Comparison of ENCODE assay signal across 8 cellular contexts in genomic region chr4:16897991-16898827, GRCh38. TPM values are rescaled to one million over a fixed set of nuclear protein-coding genes. Genes with fewer than 3 reads are reported as not detected.
DNase-seq lines count a peak whose midpoint lies in the region; ATAC-seq, FAIRE-seq and TF ChIP-seq lines count a peak whose summit lies in the region.

TSS of gene LDB2 (minus strand) at chr4:16898645.

- H3K27ac ChIP-seq in HUES48 (ENCODE audit: low read depth, low read length) = peak within 1 kb of the TSS; percentile 82

- H3K4me3 ChIP-seq in HUES48 (ENCODE audit: low read depth, low read length) = peak within 1 kb of the TSS; percentile 89

- peak within 1 kb of the TSS; percentile 52 for H3K9ac ChIP-seq in HUES48 (ENCODE audit: low read depth, low read length)

- no peaks in the 10 kb centered on the region for H3K27me3 ChIP-seq in HUES48 (ENCODE audit: control insufficient read depth, insufficient read depth, low read length)

- H3K4me1 ChIP-seq in HUES48 (ENCODE audit: control insufficient read depth, insufficient read depth, low read length) = peaks cover 63% of the 10 kb centered on the region

- H3K9me3 ChIP-seq in HUES48 (ENCODE audit: control insufficient read depth, insufficient read depth, low read length) = no peaks in the 10 kb centered on the region

- peak; percentile 89 to 91 for DNase-seq in dermis microvascular lymphatic vessel endothelial cell (ENCODE audit: low read depth in 2 of 2)
- peak; percentile 49 for DNase-seq in left lobe of liver (ENCODE audit: low spot score)
- no peak for DNase-seq in stimulated activated naive CD8-positive, alpha-beta T cell treated with anti-CD3 and anti-CD28 coated beads, Interleukin-15, Interleukin-2, amounts not matched to agents 100 U/mL and 50 U/mL, for 24 hours
- DNase-seq in NK-92 (lab: John Stamatoyannopoulos, UW; ENCODE audit: unreplicated experiment) = no peak
- no peak for DNase-seq in GM12892 (ENCODE audit: insufficient read length)

- TF ChIP-seq POLR2A in GM12892 (IDR thresholded peaks at IDR 0.05; ENCODE audit: low read depth, low read length) = no peak

- H3K36me3 ChIP-seq in HUES48 (ENCODE audit: control insufficient read depth, insufficient read depth, low read length) = no peaks in the 10 kb centered on the region

- FAIRE-seq in GM12892 (lab: Jason Lieb, UNC) = no peak

- ATAC-seq in left lobe of liver (peak; percentile 89), GM21723 (IDR thresholded peaks at IDR 0.05; ENCODE audit: unreplicated experiment) (no peak), HG03025 (IDR thresholded peaks at IDR 0.05; ENCODE audit: low FRiP score, unreplicated experiment) (no peak)
- peak; percentile 28 for ATAC-seq in stimulated activated naive CD8-positive, alpha-beta T cell treated with anti-CD3 and anti-CD28 coated beads, Interleukin-15, Interleukin-2, amounts not matched to agents 100 U/mL and 50 U/mL, for 24 hours

RNA-seq across cellular contexts. Expression of gene LDB2, which starts in this region (rescaled TPM):
- total RNA-seq in dermis microvascular lymphatic vessel endothelial cell = 360 and 479 TPM in 2 replicates
- total RNA-seq in left lobe of liver = 21.0 TPM
- not detected for polyA plus RNA-seq in GM12892 (2012; ENCODE audit: missing spikeins)

Comparison
In these comparisons a context has a peak if more than half of its experiments do, and no peak if none do; other contexts are left out.
1. RNA of gene LDB2 (total RNA-seq): 360 to 479 TPM in dermis microvascular lymphatic vessel endothelial cell; 21.0 TPM in left lobe of liver (single experiment); every median in the first group is over 10 times any median in the second.
2. DNase-seq: peak in dermis microvascular lymphatic vessel endothelial cell (2 of 2) and left lobe of liver (single experiment); none in stimulated activated naive CD8-positive, alpha-beta T cell treated with anti-CD3 and anti-CD28 coated beads, Interleukin-15, Interleukin-2, amounts not matched to agents 100 U/mL and 50 U/mL, for 24 hours (single experiment), NK-92 (single experiment) and GM12892 (single experiment).
3. ATAC-seq: peak in left lobe of liver (single experiment) and stimulated activated naive CD8-positive, alpha-beta T cell treated with anti-CD3 and anti-CD28 coated beads, Interleukin-15, Interleukin-2, amounts not matched to agents 100 U/mL and 50 U/mL, for 24 hours (single experiment); none in GM21723 (single experiment) and HG03025 (single experiment).